In genomic region chr1:185376288-185376687, GRCh38 we compare ENCODE assay signal across 19 cellular contexts. TPM values are rescaled to one million over a fixed set of nuclear protein-coding genes. Genes with fewer than 3 reads are reported as not detected.
DNase-seq lines count a peak whose midpoint lies in the region; ATAC-seq and TF ChIP-seq lines count a peak whose summit lies in the region.
"Had no signal": no experiment of that assay in that cellular context is flagged by ENCODE, and none has a peak within 500 bp of the region (broad histone marks: within the 10 kb centered on the region; RNA-seq: fewer than 3 reads in every experiment).

No MANE protein-coding gene starts in this region.

- no peaks in the 10 kb centered on the region for H3K27me3 ChIP-seq in BLaER1 treated with 17β-estradiol and CSF1 and Interleukin-3, amounts not matched to agents 10 nM and 100 nM
- no peaks in the 10 kb centered on the region for H3K27me3 ChIP-seq in adrenal gland
- H3K27me3 ChIP-seq: BLaER1 had no signal

- H3K4me1 ChIP-seq in BLaER1 treated with 17β-estradiol and CSF1 and Interleukin-3, amounts not matched to agents 10 nM and 100 nM, result peaks cover 0 to 62% (median 29%) of the 10 kb centered on the region in 10 experiments; a peak in 15 of 20 replicates
- no peaks in the 10 kb centered on the region for H3K4me1 ChIP-seq in adrenal gland (replicated peaks in 1 of 2)

- H3K4me2 ChIP-seq in BLaER1 treated with 17β-estradiol and CSF1 and Interleukin-3, amounts not matched to agents 10 nM and 100 nM, result peak overlapping the region in 6 of 11 experiments; percentile 53 to 77 (median 66); a peak in 9 of 22 replicates
- H3K4me2 ChIP-seq: BLaER1 had no signal

- DNase-seq in NCI-H2196 (lab: John Stamatoyannopoulos, UW; ENCODE audit: unreplicated experiment) (peak; percentile 42), adrenal gland (no peak), GOT3 (lab: John Stamatoyannopoulos, UW) (no peak)
- DNase-seq in activated T-cell treated with anti-CD3 and anti-CD28 coated beads, Interleukin-2, amount 50 U/mL, for 1 hour, result no peak
- DNase-seq: activated CD4-positive, alpha-beta T cell treated with anti-CD3 and anti-CD28 coated beads, Interleukin-2, amount 50 U/mL, for 1 hour; activated T-cell treated with anti-CD3 and anti-CD28 coated beads for 4 hours; central memory CD4-positive, alpha-beta T cell; erythroblast; midbrain; NCI-H446 treated with DMSO at 0.1 percent for 48 hours; nephron progenitor cell; OCI-M1; SIG-M5; stimulated activated CD4-positive, alpha-beta T cell treated with anti-CD3 and anti-CD28 coated beads, Interleukin-4, amount 100 ng/mL, for 24 hours had no signal

- no peak for TF ChIP-seq POLR2A in adrenal gland (IDR thresholded peaks at IDR 0.05)

- no peak for TF ChIP-seq CTCF in adrenal gland (IDR thresholded peaks at IDR 0.05)

- H3K36me3 ChIP-seq in BLaER1 treated with 17β-estradiol and CSF1 and Interleukin-3, amounts not matched to agents 10 nM and 100 nM, result no peaks in the 10 kb centered on the region
- H3K36me3 ChIP-seq in adrenal gland (replicated peaks in 1 of 2), result no peaks in the 10 kb centered on the region
- H3K36me3 ChIP-seq: BLaER1 had no signal

- H4K20me1 ChIP-seq in BLaER1 treated with 17β-estradiol and CSF1 and Interleukin-3, amounts not matched to agents 10 nM and 100 nM, result no peaks in the 10 kb centered on the region
- H4K20me1 ChIP-seq: BLaER1 had no signal

- peak; percentile 58 for ATAC-seq in HG02938 (IDR thresholded peaks at IDR 0.05; ENCODE audit: unreplicated experiment)
- no peak for ATAC-seq in GM19452 (IDR thresholded peaks at IDR 0.05; ENCODE audit: unreplicated experiment)
- no peak for ATAC-seq in HG03439 (IDR thresholded peaks at IDR 0.05; ENCODE audit: unreplicated experiment)

- peak overlapping the region in 2 of 11 experiments; percentile 25 to 72; a peak in 2 of 22 replicates for H3K9ac ChIP-seq in BLaER1 treated with 17β-estradiol and CSF1 and Interleukin-3, amounts not matched to agents 10 nM and 100 nM
- H3K9ac ChIP-seq: BLaER1 had no signal

- peak overlapping the region in 4 of 11 experiments; percentile 80 to 91 (median 85); a peak in 7 of 22 replicates for H3K27ac ChIP-seq in BLaER1 treated with 17β-estradiol and CSF1 and Interleukin-3, amounts not matched to agents 10 nM and 100 nM
- peak overlapping the region in 3 of 5 donors; percentile 10 to 45 (median 29) for H3K27ac ChIP-seq in adrenal gland
- H3K27ac ChIP-seq: BLaER1 had no signal

- WGBS in adrenal gland, 4 donors, result 73 to 86% (median 75%) methylated on average over 2 of the region's 2 CpGs

- H3K9me3 ChIP-seq in BLaER1 treated with 17β-estradiol and CSF1 and Interleukin-3, amounts not matched to agents 10 nM and 100 nM (replicated peaks in 1 of 11), result 0 out of 22 replicates have a peak, but pooled peaks cover 0 to 3% (median 0%) of the 10 kb centered on the region in 11 experiments
- H3K9me3 ChIP-seq in adrenal gland (replicated peaks in 1 of 3), result no peaks in the 10 kb centered on the region
- H3K9me3 ChIP-seq: BLaER1 had no signal

- intact Hi-C loops in adrenal gland (cut with DNase I), result no loop called here

- H3K4me3 ChIP-seq in BLaER1 treated with 17β-estradiol and CSF1 and Interleukin-3, amounts not matched to agents 10 nM and 100 nM, result peak overlapping the region in 2 of 10 experiments; percentile 29 to 33; a peak in 2 of 20 replicates
- no peak overlapping the region for H3K4me3 ChIP-seq in adrenal gland
- H3K4me3 ChIP-seq: BLaER1 had no signal

RNA-seq across cellular contexts. Expression of gene IVNS1ABP, which starts 59.2 kb away (rescaled TPM):
- total RNA-seq in adrenal gland, result 10 to 100 TPM; 20.4 to 60.1 (median 40.5) TPM
- polyA plus RNA-seq in adrenal gland, result 10 to 100 TPM; 30.2 to 58.6 (median 37.0) TPM
